In the genomic region with DNA sequence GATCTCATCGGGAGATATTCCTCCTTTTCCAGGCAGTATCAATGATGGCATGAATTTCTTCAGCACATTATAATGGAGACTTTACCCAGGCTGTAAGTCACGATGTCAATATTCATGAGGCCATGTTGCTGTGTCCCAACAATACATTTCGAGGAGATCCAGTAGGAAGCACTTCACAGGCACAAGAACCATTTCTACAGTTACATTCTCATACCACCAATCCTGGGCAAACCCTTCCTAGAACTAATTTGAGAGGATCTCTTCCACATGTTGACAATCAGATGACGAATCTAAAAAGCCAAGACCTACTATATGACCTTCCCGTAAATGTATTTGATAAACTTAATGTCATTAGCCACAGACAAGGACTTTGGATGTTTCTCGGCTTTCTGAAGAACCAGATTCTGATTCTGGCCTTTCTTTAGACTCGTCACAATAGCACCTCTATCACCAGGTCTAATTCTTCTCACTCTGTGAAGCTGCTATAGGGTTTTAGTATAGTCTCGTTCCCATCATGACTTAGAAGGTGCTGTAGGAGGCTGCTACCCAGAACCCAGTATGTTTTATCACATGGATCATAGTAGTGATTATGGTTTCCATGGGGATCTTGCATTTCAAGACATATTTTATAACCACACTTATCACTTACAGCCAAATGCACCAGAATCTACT, we compare ENCODE assay signal across 9 cellular contexts. TPM values are rescaled to one million over a fixed set of nuclear protein-coding genes. Genes with fewer than 3 reads are reported as not detected.
DNase-seq lines count a peak whose midpoint lies in the region; ATAC-seq, FAIRE-seq and TF ChIP-seq lines count a peak whose summit lies in the region.
"Had no signal": no experiment of that assay in that cellular context is flagged by ENCODE, and none has a peak within 500 bp of the region (broad histone marks: within the 10 kb centered on the region; RNA-seq: fewer than 3 reads in every experiment).

No MANE protein-coding gene starts in this region.

- POLR2A ChIA-PET in BJ (lab: Charles Lee), result no interaction called here
- POLR2A ChIA-PET in GM12878 (lab: Charles Lee), result interaction anchor here (1.0 to 3.3 kb wide), 9 partner anchors 10 to 99 kb away, joined by 3 to 20 read pairs (median 11); no protein-coding TSS in a partner anchor

- SMC1A ChIA-PET in GM12878 (lab: Charles Lee; ENCODE audit: uncharacterized antibody, unreplicated experiment), result interaction anchor here (0.9 to 6.8 kb wide), 17 partner anchors 10 to 130 kb away, joined by 3 to 40 read pairs (median 5); a partner anchor contains a TSS

- ATAC-seq in GM12878 (no peak), upper lobe of left lung (ENCODE audit: low FRiP score in 2 of 2) (no peak)

- TF ChIP-seq RAD21 in GM12878 (IDR thresholded peaks at IDR 0.05; ENCODE audit: insufficient read depth, low read depth, low read length), result no peak

- TF ChIP-seq CTCF in BJ (IDR thresholded peaks at IDR 0.05; ENCODE audit: insufficient read depth, low read depth, low read length) (no peak), GM12878 (IDR thresholded peaks at IDR 0.05 in 2 of 3, conservative IDR thresholded peaks at IDR 0.05 in 1 of 3; ENCODE audit: control insufficient read depth in 2 of 3, extremely low read depth in 1 of 3, insufficient read depth in 1 of 3, low read depth in 3 of 3, low read length in 3 of 3) (no peak), GM13976 (IDR thresholded peaks at IDR 0.05; ENCODE audit: borderline replicate concordance, control extremely low read depth, extremely low read depth, insufficient read depth, missing control alignments) (no peak), upper lobe of left lung (IDR thresholded peaks at IDR 0.05) (no peak)

- H3K27ac ChIP-seq in GM12878 (ENCODE audit: control insufficient read depth, insufficient read depth) (peak overlapping the region; percentile 88), mucosa of rectum (ENCODE audit: low read depth in 2 of 2, low read length in 2 of 2) (no peak overlapping the region), upper lobe of left lung (no peak overlapping the region)

- RAD21 ChIA-PET in GM12878 (lab: Charles Lee; ENCODE audit: unreplicated experiment), result interaction anchor here (1.0 to 4.8 kb wide), 10 partner anchors 10 to 104 kb away, joined by 3 to 30 read pairs (median 6); a partner anchor contains a TSS

- no peak for FAIRE-seq in GM12878 (lab: Jason Lieb, UNC)

- H4K20me1 ChIP-seq in GM12878 (ENCODE audit: control insufficient read depth, insufficient read depth), result no peaks in the 10 kb centered on the region

- BruUV-seq in GM12878 (replicated peaks; lab: Mats Ljungman, UMichigan), result no TSS peak

- TF ChIP-seq EP300 in GM12878 (IDR thresholded peaks at IDR 0.05; ENCODE audit: borderline replicate concordance in 1 of 2, control insufficient read depth in 1 of 2, low read depth in 2 of 2, low read length in 2 of 2) (no peak), upper lobe of left lung (IDR thresholded peaks at IDR 0.05) (no peak)

- H3K4me2 ChIP-seq in GM12878 (ENCODE audit: control insufficient read depth, insufficient read depth), result peak overlapping the region; percentile 99

- H3K9me3 ChIP-seq in GM12878 (replicated peaks; ENCODE audit: control insufficient read depth, insufficient read depth, low read length), result peaks cover 9% of the 10 kb centered on the region; the same call in 2 of the 3 replicates
- H3K9me3 ChIP-seq in mucosa of rectum (ENCODE audit: control insufficient read depth in 2 of 2, low read length in 2 of 2), result no peaks in the 10 kb centered on the region
- H3K9me3 ChIP-seq in upper lobe of left lung, result peaks cover 0 to 9% (median 2%) of the 10 kb centered on the region in 4 donors

- no peak for DNase-seq in BJ (ENCODE audit: low read depth)
- peak; percentile 18 for DNase-seq in H7
- no peak for DNase-seq in GM12878 (ENCODE audit: low read depth, low spot score)
- DNase-seq in stimulated activated naive CD4-positive, alpha-beta T cell treated with Interleukin-2 at 50 U/mL for 16 hours (lab: John Stamatoyannopoulos, UW), result no peak
- DNase-seq in GM13976 (ENCODE audit: low spot score), result no peak
- no peak for DNase-seq in islet precursor cell
- DNase-seq in upper lobe of left lung, result no peak
- DNase-seq: NCI-H510A treated with DMSO at 0.1 percent for 48 hours had no signal

- H3K9ac ChIP-seq in GM12878 (ENCODE audit: control insufficient read depth, insufficient read depth, low read length), result peak overlapping the region; percentile 70
- H3K9ac ChIP-seq in mucosa of rectum (ENCODE audit: low read depth in 1 of 2, low read length in 2 of 2), result peak overlapping the region in 1 of 2 donors; percentile 75

- peaks cover 5% of the 10 kb centered on the region; the same call in 1 of the 2 replicates for H3K79me2 ChIP-seq in GM12878 (ENCODE audit: control insufficient read depth, insufficient read depth, low read length)

- CTCF ChIA-PET in BJ (lab: Yijun Ruan, JAX), result interaction anchor here (1.7 kb wide), 1 partner anchor 11 kb away, joined by 7 read pairs; no protein-coding TSS in a partner anchor
- CTCF ChIA-PET in GM12878 (lab: Yijun Ruan, JAX), result interaction anchor here (0.7 to 8.9 kb wide), 6 partner anchors 10 to 117 kb away, joined by 3 to 79 read pairs (median 4); no protein-coding TSS in a partner anchor

- TF ChIP-seq POLR2A in GM12878 (IDR thresholded peaks at IDR 0.05; ENCODE audit: low read depth, low read length), result no peak
- TF ChIP-seq POLR2A in upper lobe of left lung (IDR thresholded peaks at IDR 0.05), result no peak

- H3K27me3 ChIP-seq in BJ (ENCODE audit: control insufficient read depth, insufficient read depth, low read length) (no peaks in the 10 kb centered on the region; the same call in 1 of the 2 replicates), H7 (ENCODE audit: control insufficient read depth, insufficient read depth, low read length) (no peaks in the 10 kb centered on the region), GM12878 (replicated peaks in 1 of 2; ENCODE audit: control insufficient read depth in 2 of 2, insufficient read depth in 2 of 2, low read length in 1 of 2) (no peaks in the 10 kb centered on the region), mucosa of rectum (ENCODE audit: control insufficient read depth in 2 of 2, insufficient read depth in 2 of 2, low read length in 2 of 2) (no peaks in the 10 kb centered on the region), upper lobe of left lung (no peaks in the 10 kb centered on the region)

- in situ Hi-C loops in GM12878 (cut with MboI) (no loop called here), GM13976 (cut with MboI; ENCODE audit: low sequenced_read_pairs, unreplicated experiment) (no loop called here)

- no peaks in the 10 kb centered on the region for H3K36me3 ChIP-seq in BJ (ENCODE audit: control insufficient read depth, insufficient read depth, low read length)
- no peaks in the 10 kb centered on the region for H3K36me3 ChIP-seq in H7 (replicated peaks; ENCODE audit: control insufficient read depth, insufficient read depth, low read length)
- no peaks in the 10 kb centered on the region; a peak in 1 of 4 replicates for H3K36me3 ChIP-seq in GM12878 (ENCODE audit: control insufficient read depth in 2 of 2, insufficient read depth in 2 of 2, low read length in 1 of 2)
- H3K36me3 ChIP-seq in mucosa of rectum (ENCODE audit: control insufficient read depth in 2 of 2, insufficient read depth in 2 of 2, low read length in 2 of 2), result no peaks in the 10 kb centered on the region
- no peaks in the 10 kb centered on the region for H3K36me3 ChIP-seq in upper lobe of left lung

- H2AFZ ChIP-seq in GM12878 (ENCODE audit: control insufficient read depth, low read depth, low read length), result no peak overlapping the region

- peak overlapping the region; percentile 78 for H3K4me3 ChIP-seq in BJ (ENCODE audit: low read depth, low read length)
- H3K4me3 ChIP-seq in H7 (ENCODE audit: insufficient read depth, low read depth, low read length), result peak overlapping the region; percentile 74
- H3K4me3 ChIP-seq in GM12878, result peak overlapping the region; percentile 69
- peak overlapping the region; percentile 69 to 85 for H3K4me3 ChIP-seq in mucosa of rectum (ENCODE audit: low read length in 2 of 2)
- peak overlapping the region in 2 of 4 donors; percentile 64 to 77 for H3K4me3 ChIP-seq in upper lobe of left lung

- H3K4me1 ChIP-seq in GM12878 (ENCODE audit: control insufficient read depth, insufficient read depth, low read length) (peaks cover 33% of the 10 kb centered on the region), mucosa of rectum (ENCODE audit: control insufficient read depth in 2 of 2, insufficient read depth in 2 of 2, low read length in 2 of 2) (peaks cover 3 to 7% of the 10 kb centered on the region in 2 donors), upper lobe of left lung (peaks cover 0 to 8% (median 4%) of the 10 kb centered on the region in 4 donors)

- intact Hi-C loops in GM12878 (cut with micrococcal nuclease; ENCODE audit: unreplicated experiment), result loop anchor here (5.0 kb wide), 2 partner anchors 37 to 103 kb away; a partner anchor contains a TSS

- WGBS in GM12878 (ENCODE audit: insufficient coverage, insufficient replicate concordance, low lambda C conversion rate, missing lambda C conversion rate), result 79% methylated on average over 8 of the region's 8 CpGs
- WGBS in upper lobe of left lung, 2 donors, result 90 to 92% methylated on average over 8 of the region's 8 CpGs

RNA-seq across cellular contexts. Expression of a gene that starts 40.2 kb away (rescaled TPM):
- polyA plus RNA-seq in BJ (2011; rRNA removed) (2.1 and 5.8 TPM in 2 replicates), GM12878 (2011; rRNA removed) (19.7 and 30.8 TPM in 2 replicates), GM12878 (2014; fragmentation: Illumina TruSeq; extraction: Trizol) (29.3 and 40.1 TPM in 2 replicates), GM12878 (2014; fragmentation: Nextera tagmentation; extraction: Ambion mirVana) (10 to 100 TPM; 49.0 to 51.8 TPM), GM12878 (2014; rRNA removed) (16.8 and 18.5 TPM in 2 replicates), GM12878 (2016; fragmentation: Nextera tagmentation; extraction: Ambion mirVana) (10 to 100 TPM; 69.8 to 72.6 TPM)
- polyA minus RNA-seq in BJ (2011; rRNA and poly(A)+ RNA removed), result 2.8 and 2.9 TPM in 2 replicates
- 18.8 and 22.5 TPM in 2 replicates for total RNA-seq in H7 (2014; rRNA removed; shearing (Covaris generic))
- total RNA-seq in GM12878 (2013; cell fraction: nucleolus; rRNA removed), result 16.2 and 17.0 TPM in 2 replicates
- total RNA-seq in GM12878 (2014; rRNA removed) (18.4 and 24.3 TPM in 2 replicates), GM12878 (2014; rRNA removed; fragmentation: Illumina TruSeq; extraction: Trizol) (32.6 and 34.9 TPM in 2 replicates), GM12878 (2021) (21.8 and 21.9 TPM in 2 replicates), upper lobe of left lung (1 to 10 TPM; 4.2 to 9.5 (median 6.2) TPM)
- 12.4 TPM for polyA plus RNA-seq in GM12878 (2011; ENCODE audit: low read depth)
- 4.3 and 5.1 TPM in 2 replicates for polyA plus RNA-seq in GM12878 (2011; cell fraction: cytosol; rRNA removed)
- 5.9 TPM in 2 replicates for polyA plus RNA-seq in GM12878 (2011; cell fraction: nucleus; rRNA removed)
- polyA plus RNA-seq in GM12878 (2012), result 19.6 and 27.0 TPM in 2 replicates
- 5.1 and 10.2 TPM in 2 replicates for polyA minus RNA-seq in GM12878 (2011; rRNA and poly(A)+ RNA removed)
- polyA minus RNA-seq in GM12878 (2011; cell fraction: cytosol; rRNA and poly(A)+ RNA removed), result 4.2 and 4.9 TPM in 2 replicates
- polyA minus RNA-seq in GM12878 (2011; cell fraction: nucleus; rRNA and poly(A)+ RNA removed), result 4.1 and 7.7 TPM in 2 replicates

RNA-seq across cellular contexts. Expression of a gene that starts 42.6 kb away (rescaled TPM):
- polyA plus RNA-seq in BJ (2011; rRNA removed) (0.04 and 0.10 TPM in 2 replicates), GM12878 (2011; rRNA removed) (0.15 and 0.20 TPM in 2 replicates), GM12878 (2014; fragmentation: Illumina TruSeq; extraction: Trizol) (0.12 and 0.14 TPM in 2 replicates), GM12878 (2014; fragmentation: Nextera tagmentation; extraction: Ambion mirVana) (under 1 TPM; 0.02 to 0.05 TPM), GM12878 (2014; rRNA removed) (0.17 and 0.37 TPM in 2 replicates), GM12878 (2016; fragmentation: Nextera tagmentation; extraction: Ambion mirVana) (under 1 TPM; 0.18 to 0.21 TPM)
- polyA minus RNA-seq in BJ (2011; rRNA and poly(A)+ RNA removed), result not detected in 2 replicates
- total RNA-seq in H7 (2014; rRNA removed; shearing (Covaris generic)), result 0.78 and 2.3 TPM in 2 replicates
- 1.7 and 1.9 TPM in 2 replicates for total RNA-seq in GM12878 (2013; cell fraction: nucleolus; rRNA removed)
- total RNA-seq in GM12878 (2014; rRNA removed) (0.27 and 0.28 TPM in 2 replicates), GM12878 (2014; rRNA removed; fragmentation: Illumina TruSeq; extraction: Trizol) (0.14 and 0.27 TPM in 2 replicates), GM12878 (2021) (0.37 and 0.46 TPM in 2 replicates), upper lobe of left lung (1 to 10 TPM in 3 of 6 donors, under 1 TPM in 3; 0.11 to 4.2 (median 1.1) TPM)
- 0.12 TPM for polyA plus RNA-seq in GM12878 (2011; ENCODE audit: low read depth)
- polyA plus RNA-seq in GM12878 (2011; cell fraction: cytosol; rRNA removed), result 0.17 and 0.18 TPM in 2 replicates
- 0.15 and 0.20 TPM in 2 replicates for polyA plus RNA-seq in GM12878 (2011; cell fraction: nucleus; rRNA removed)
- 0.32 and 0.45 TPM in 2 replicates for polyA plus RNA-seq in GM12878 (2012)
- 0.62 and 0.66 TPM in 2 replicates for polyA minus RNA-seq in GM12878 (2011; rRNA and poly(A)+ RNA removed)
- 0.40 TPM in 1 of 2 replicates, not detected in the other for polyA minus RNA-seq in GM12878 (2011; cell fraction: cytosol; rRNA and poly(A)+ RNA removed)
- polyA minus RNA-seq in GM12878 (2011; cell fraction: nucleus; rRNA and poly(A)+ RNA removed), result 1.1 TPM in 2 replicates
